ENCODE assay signal across 14 cellular contexts in the genomic region with DNA sequence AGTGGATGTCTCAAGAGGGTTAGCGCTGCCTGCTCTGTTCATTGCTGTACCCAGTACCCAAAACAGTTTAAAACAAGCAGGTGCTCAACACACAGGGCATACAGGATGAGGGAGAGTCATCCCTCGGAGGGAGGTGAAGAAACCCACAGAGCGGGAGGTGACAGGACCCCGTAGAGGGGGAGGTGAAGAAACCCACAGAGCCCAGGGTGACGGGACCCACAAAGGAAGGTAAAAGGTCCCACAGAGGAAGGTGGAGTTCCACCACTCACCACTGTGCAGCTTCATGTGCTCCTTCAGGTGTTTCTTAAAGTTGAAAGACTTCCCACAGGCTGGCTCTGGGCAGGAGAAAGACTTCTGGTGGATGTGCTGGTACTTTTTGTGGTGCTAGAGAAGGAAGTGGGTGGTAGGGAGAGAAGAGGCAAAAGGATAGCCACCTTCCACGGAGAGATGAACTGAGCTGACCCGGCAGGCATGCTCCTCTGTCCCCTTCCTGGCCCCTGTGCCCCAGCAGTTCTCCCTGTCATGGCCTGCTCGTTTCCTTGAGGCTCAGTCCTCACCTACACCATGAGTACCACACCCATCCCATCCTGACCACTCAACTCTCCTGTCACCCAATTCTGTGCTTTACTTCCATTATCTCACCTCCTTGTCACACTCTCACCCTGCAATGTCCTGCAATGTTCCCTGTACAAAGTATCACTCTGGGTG.
DNase-seq lines count a peak whose midpoint lies in the region; ATAC-seq lines count a peak whose summit lies in the region.
"Had no signal": no experiment of that assay in that cellular context is flagged by ENCODE, and none has a peak within 500 bp of the region (broad histone marks: within the 10 kb centered on the region; RNA-seq: fewer than 3 reads in every experiment).

No MANE protein-coding gene starts in this region.

- no peaks in the 10 kb centered on the region for H3K27me3 Mint-ChIP-seq in T-helper 2 cell treated with Interferon-gamma antibody and Interleukin-4, amounts not matched to agents 5 μg/mL and 100 μg/mL, for 36 hours (ENCODE audit: low read depth)
- H3K27me3 Mint-ChIP-seq in effector memory CD8-positive, alpha-beta T cell = no peaks in the 10 kb centered on the region

- ATAC-seq in effector memory CD8-positive, alpha-beta T cell (replicated peaks) = peak; percentile 86
- ATAC-seq in HG03354 (IDR thresholded peaks at IDR 0.05; ENCODE audit: poor library complexity, severe bottlenecking, unreplicated experiment) = no peak
- ATAC-seq: left colon, mucosa of descending colon had no signal

- peak overlapping the region; percentile 58 for H3K27ac Mint-ChIP-seq in T-helper 2 cell treated with Interferon-gamma antibody and Interleukin-4, amounts not matched to agents 5 μg/mL and 100 μg/mL, for 36 hours
- no peak overlapping the region for H3K27ac Mint-ChIP-seq in effector memory CD8-positive, alpha-beta T cell

- peak overlapping the region; percentile 8 for H3K4me3 Mint-ChIP-seq in T-helper 2 cell treated with Interferon-gamma antibody and Interleukin-4, amounts not matched to agents 5 μg/mL and 100 μg/mL, for 36 hours
- no peak overlapping the region for H3K4me3 Mint-ChIP-seq in effector memory CD8-positive, alpha-beta T cell

- peak; percentile 50 for DNase-seq in activated CD8-positive, alpha-beta memory T cell treated with anti-CD3 and anti-CD28 coated beads, Interleukin-2, amount 50 U/mL, for 4 hours
- no peak for DNase-seq in activated CD8-positive, alpha-beta memory T cell treated with anti-CD3 and anti-CD28 coated beads for 24 hours
- DNase-seq in T-helper 2 cell treated with Interferon-gamma antibody and Interleukin-4, amounts not matched to agents 5 μg/mL and 100 μg/mL, for 36 hours (ENCODE audit: low spot score) = no peak
- DNase-seq in effector memory CD8-positive, alpha-beta T cell = peak; percentile 53 to 60 (median 56)
- DNase-seq in stimulated activated naive CD4-positive, alpha-beta T cell treated with Interleukin-2 at 50 U/mL for 16 hours (lab: John Stamatoyannopoulos, UW) = peak; percentile 2
- DNase-seq in NCI-H1417 (lab: John Stamatoyannopoulos, UW) (no peak), epidermal melanocyte (ENCODE audit: insufficient read length, low spot score) (no peak)
- DNase-seq: COR-L47, GF-D8, left colon, mucosa of descending colon, NCI-H2029, NCI-H524 had no signal

- H3K4me1 Mint-ChIP-seq in T-helper 2 cell treated with Interferon-gamma antibody and Interleukin-4, amounts not matched to agents 5 μg/mL and 100 μg/mL, for 36 hours (ENCODE audit: low read depth) = peaks cover 10% of the 10 kb centered on the region
- H3K4me1 Mint-ChIP-seq in effector memory CD8-positive, alpha-beta T cell (ENCODE audit: low read depth in 2 of 2) = peaks cover 17 to 19% of the 10 kb centered on the region in 2 donors

- H3K9me3 Mint-ChIP-seq in T-helper 2 cell treated with Interferon-gamma antibody and Interleukin-4, amounts not matched to agents 5 μg/mL and 100 μg/mL, for 36 hours = no peaks in the 10 kb centered on the region
- H3K9me3 Mint-ChIP-seq in effector memory CD8-positive, alpha-beta T cell = no peaks in the 10 kb centered on the region

- H3K36me3 Mint-ChIP-seq in T-helper 2 cell treated with Interferon-gamma antibody and Interleukin-4, amounts not matched to agents 5 μg/mL and 100 μg/mL, for 36 hours (ENCODE audit: low read depth) = peaks cover 22% of the 10 kb centered on the region
- peaks cover 23% of the 10 kb centered on the region for H3K36me3 Mint-ChIP-seq in effector memory CD8-positive, alpha-beta T cell (ENCODE audit: insufficient read depth)

Comparison
In these comparisons a context has a peak if more than half of its experiments do, and no peak if none do; other contexts are left out.
1. DNase-seq: peak in activated CD8-positive, alpha-beta memory T cell treated with anti-CD3 and anti-CD28 coated beads, Interleukin-2, amount 50 U/mL, for 4 hours (single experiment), effector memory CD8-positive, alpha-beta T cell (3 of 3) and stimulated activated naive CD4-positive, alpha-beta T cell treated with Interleukin-2 at 50 U/mL for 16 hours (single experiment); none in activated CD8-positive, alpha-beta memory T cell treated with anti-CD3 and anti-CD28 coated beads for 24 hours (single experiment), T-helper 2 cell treated with Interferon-gamma antibody and Interleukin-4, amounts not matched to agents 5 μg/mL and 100 μg/mL, for 36 hours (single experiment), NCI-H1417 (0 of 3) and epidermal melanocyte (single experiment).